ENCODE assay signal across 8 cellular contexts in the genomic region with DNA sequence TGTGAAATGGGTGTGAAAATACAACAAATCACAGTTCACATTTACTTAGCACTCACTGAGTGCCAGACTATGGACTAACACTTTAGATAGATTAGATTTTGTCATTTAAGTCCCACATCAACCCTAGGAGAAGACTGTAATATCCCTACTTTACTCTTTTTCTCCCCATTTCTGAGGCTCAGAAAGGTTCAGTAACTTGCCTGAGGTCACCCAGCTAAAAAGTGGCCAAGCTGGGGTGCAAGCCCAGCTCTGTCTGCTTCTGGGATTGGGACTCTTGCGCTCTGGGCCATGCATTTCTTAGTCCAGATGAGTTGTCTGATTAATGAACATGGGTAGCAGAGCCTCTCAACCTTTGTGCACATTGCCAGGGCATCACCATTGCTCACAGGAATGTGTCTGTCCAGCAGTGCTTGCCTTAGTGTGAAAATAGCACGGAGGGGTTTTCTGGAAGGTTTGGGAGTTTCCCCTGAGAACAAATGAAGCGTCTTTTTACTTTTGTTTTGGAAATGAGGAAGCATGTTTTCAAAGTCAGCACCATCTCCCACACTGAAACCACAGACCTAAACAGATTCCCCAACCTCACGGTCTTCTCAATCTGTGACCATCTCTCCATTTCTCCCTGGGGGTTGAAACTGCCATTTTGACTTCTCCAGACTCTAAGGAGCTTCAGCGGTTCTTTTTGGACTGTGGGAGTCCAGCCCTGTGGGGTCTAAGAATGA. TPM values are rescaled to one million over a fixed set of nuclear protein-coding genes. Genes with fewer than 3 reads are reported as not detected.
DNase-seq lines count a peak whose midpoint lies in the region; ATAC-seq, FAIRE-seq and TF ChIP-seq lines count a peak whose summit lies in the region.

No MANE protein-coding gene starts in this region.

- no peak for FAIRE-seq in astrocyte (lab: Jason Lieb, UNC)

- no peaks in the 10 kb centered on the region for H3K9me3 ChIP-seq in astrocyte (ENCODE audit: insufficient read depth, low read depth, low read length)

- peaks cover 9% of the 10 kb centered on the region for H3K36me3 ChIP-seq in astrocyte (ENCODE audit: insufficient read depth, low read length)

- no peak overlapping the region for H2AFZ ChIP-seq in astrocyte (ENCODE audit: low read depth, low read length)

- H3K4me2 ChIP-seq in astrocyte (ENCODE audit: low read length), result peak overlapping the region; percentile 41

- H3K4me3 ChIP-seq in astrocyte (ENCODE audit: insufficient read depth, low read depth, low read length), result no peak overlapping the region

- H3K9ac ChIP-seq in astrocyte (ENCODE audit: low read length), result peak overlapping the region; percentile 65

- peaks cover 18% of the 10 kb centered on the region for H3K4me1 Mint-ChIP-seq in T-helper 2 cell treated with Interferon-gamma antibody and Interleukin-4, amounts not matched to agents 5 μg/mL and 100 μg/mL, for 36 hours (ENCODE audit: low read depth)
- H3K4me1 Mint-ChIP-seq in astrocyte (ENCODE audit: low read depth, unreplicated experiment) (peaks cover 28% of the 10 kb centered on the region), nephron progenitor cell (peaks cover 57% of the 10 kb centered on the region), progenitor cell of endocrine pancreas (ENCODE audit: low read depth) (peaks cover 16% of the 10 kb centered on the region)

- H3K4me1 ChIP-seq in astrocyte (ENCODE audit: insufficient read depth, low read length), result peaks cover 38% of the 10 kb centered on the region

- DNase-seq in T-helper 2 cell treated with Interferon-gamma antibody and Interleukin-4, amounts not matched to agents 5 μg/mL and 100 μg/mL, for 36 hours (ENCODE audit: low spot score), result peak; percentile 44
- no peak for DNase-seq in T-helper 2 cell
- DNase-seq in astrocyte (ENCODE audit: low read depth), result peak; percentile 88
- no peak for DNase-seq in nephron progenitor cell
- DNase-seq in progenitor cell of endocrine pancreas (ENCODE audit: low spot score, unreplicated experiment), result no peak
- no peak for DNase-seq in KG1 (lab: John Stamatoyannopoulos, UW)
- no peak for DNase-seq in NCI-H1105 (lab: John Stamatoyannopoulos, UW)

- H4K20me1 ChIP-seq in astrocyte (ENCODE audit: insufficient read depth, low read length), result no peaks in the 10 kb centered on the region

- no peak overlapping the region for H3K27ac Mint-ChIP-seq in T-helper 2 cell treated with Interferon-gamma antibody and Interleukin-4, amounts not matched to agents 5 μg/mL and 100 μg/mL, for 36 hours
- H3K27ac Mint-ChIP-seq in astrocyte (ENCODE audit: unreplicated experiment) (peak overlapping the region; percentile 89), nephron progenitor cell (peak overlapping the region; percentile 91), progenitor cell of endocrine pancreas (no peak overlapping the region)

- H3K79me2 ChIP-seq in astrocyte (ENCODE audit: insufficient read depth, low read length), result peaks cover 29% of the 10 kb centered on the region

- no peaks in the 10 kb centered on the region for H3K27me3 ChIP-seq in astrocyte (ENCODE audit: insufficient read depth, low read length)

- no peaks in the 10 kb centered on the region for H3K27me3 Mint-ChIP-seq in T-helper 2 cell treated with Interferon-gamma antibody and Interleukin-4, amounts not matched to agents 5 μg/mL and 100 μg/mL, for 36 hours (ENCODE audit: low read depth)
- peaks cover 2% of the 10 kb centered on the region for H3K27me3 Mint-ChIP-seq in astrocyte (ENCODE audit: low read depth, unreplicated experiment)
- H3K27me3 Mint-ChIP-seq in nephron progenitor cell (ENCODE audit: low read depth, poor library complexity), result peaks cover 2% of the 10 kb centered on the region
- peaks cover 23% of the 10 kb centered on the region for H3K27me3 Mint-ChIP-seq in progenitor cell of endocrine pancreas

- no peaks in the 10 kb centered on the region for H3K9me3 Mint-ChIP-seq in T-helper 2 cell treated with Interferon-gamma antibody and Interleukin-4, amounts not matched to agents 5 μg/mL and 100 μg/mL, for 36 hours
- H3K9me3 Mint-ChIP-seq in astrocyte (ENCODE audit: unreplicated experiment), result no peaks in the 10 kb centered on the region
- H3K9me3 Mint-ChIP-seq in nephron progenitor cell, result no peaks in the 10 kb centered on the region
- no peaks in the 10 kb centered on the region for H3K9me3 Mint-ChIP-seq in progenitor cell of endocrine pancreas (ENCODE audit: low read depth)

- H3K36me3 Mint-ChIP-seq in T-helper 2 cell treated with Interferon-gamma antibody and Interleukin-4, amounts not matched to agents 5 μg/mL and 100 μg/mL, for 36 hours (ENCODE audit: low read depth), result peaks cover 6% of the 10 kb centered on the region
- H3K36me3 Mint-ChIP-seq in astrocyte (ENCODE audit: low read depth, unreplicated experiment) (peaks cover 4% of the 10 kb centered on the region), nephron progenitor cell (ENCODE audit: low read depth) (peaks cover 71% of the 10 kb centered on the region), progenitor cell of endocrine pancreas (ENCODE audit: insufficient read depth) (no peaks in the 10 kb centered on the region)

- H3K4me3 Mint-ChIP-seq in T-helper 2 cell treated with Interferon-gamma antibody and Interleukin-4, amounts not matched to agents 5 μg/mL and 100 μg/mL, for 36 hours, result no peak overlapping the region
- H3K4me3 Mint-ChIP-seq in astrocyte (ENCODE audit: unreplicated experiment) (no peak overlapping the region), nephron progenitor cell (peak overlapping the region; percentile 7), progenitor cell of endocrine pancreas (ENCODE audit: low read depth) (no peak overlapping the region)

- no peak for TF ChIP-seq CTCF in astrocyte (IDR thresholded peaks at IDR 0.05; ENCODE audit: insufficient read depth, low read depth, low read length)
- TF ChIP-seq CTCF in nephron progenitor cell (IDR thresholded peaks at IDR 0.05), result no peak
- no peak for TF ChIP-seq CTCF in progenitor cell of endocrine pancreas (IDR thresholded peaks at IDR 0.05; ENCODE audit: unreplicated experiment)

- ATAC-seq in HG03139 (IDR thresholded peaks at IDR 0.05; ENCODE audit: unreplicated experiment), result peak; percentile 58

- peak overlapping the region; percentile 89 for H3K27ac ChIP-seq in astrocyte (ENCODE audit: low read depth, low read length)

RNA-seq across cellular contexts. Expression of a gene that starts 31.9 kb away (rescaled TPM):
- total RNA-seq in astrocyte (68.5 and 76.7 TPM in 2 replicates), progenitor cell of endocrine pancreas (6.3 and 14.3 TPM in 2 replicates)

Comparison
In these comparisons a context has a peak if more than half of its experiments do, and no peak if none do; other contexts are left out.
1. DNase-seq: peak in T-helper 2 cell treated with Interferon-gamma antibody and Interleukin-4, amounts not matched to agents 5 μg/mL and 100 μg/mL, for 36 hours (single experiment) and astrocyte (single experiment); none in T-helper 2 cell (0 of 5), nephron progenitor cell (single experiment), progenitor cell of endocrine pancreas (single experiment), KG1 (single experiment) and NCI-H1105 (single experiment).
2. H3K27ac Mint-ChIP-seq: peak in astrocyte (single experiment) and nephron progenitor cell (single experiment); none in T-helper 2 cell treated with Interferon-gamma antibody and Interleukin-4, amounts not matched to agents 5 μg/mL and 100 μg/mL, for 36 hours (single experiment) and progenitor cell of endocrine pancreas (single experiment).